In genomic region chr11:34558673-34559072, GRCh38 we compare ENCODE assay signal across 20 cellular contexts.
DNase-seq lines count a peak whose midpoint lies in the region; ATAC-seq and TF ChIP-seq lines count a peak whose summit lies in the region.
"Had no signal": no experiment of that assay in that cellular context is flagged by ENCODE, and none has a peak within 500 bp of the region (broad histone marks: within the 10 kb centered on the region; RNA-seq: fewer than 3 reads in every experiment).

No MANE protein-coding gene starts in this region.

- H3K4me3 ChIP-seq in fibroblast of mammary gland (ENCODE audit: control insufficient read depth, low read depth, low read length): no peak overlapping the region
- H3K4me3 ChIP-seq: MG63 had no signal

- peak; percentile 65 for DNase-seq in NCI-H82 (lab: John Stamatoyannopoulos, UW)
- DNase-seq in NCI-H82 treated with DMSO at 0.1 percent for 48 hours (lab: John Stamatoyannopoulos, UW; ENCODE audit: unreplicated experiment): no peak
- peak; percentile 10 for DNase-seq in astrocyte of the hippocampus (ENCODE audit: low read depth, low spot score)
- DNase-seq in fibroblast of mammary gland (ENCODE audit: low read depth): peak; percentile 12
- DNase-seq in NCI-H2081 (lab: John Stamatoyannopoulos, UW): no peak
- no peak for DNase-seq in activated CD4-positive, CD25-positive, alpha-beta regulatory T cell treated with anti-CD3 and anti-CD28 coated beads, Interleukin-2, amount 50 U/mL, for 72 hours
- DNase-seq: AML-193, DMS79, GDM1, NCI-H1048, NCI-H1436 treated with DMSO at 0.1 percent for 48 hours, NCI-H2029 treated with DMSO at 0.1 percent for 48 hours, NCI-H510A, NCI-H748 treated with DMSO at 0.1 percent for 48 hours, OCI-M1, SHP77, SK-N-SH had no signal

- no peak for ATAC-seq in HG02759 (IDR thresholded peaks at IDR 0.05; ENCODE audit: unreplicated experiment)
- no peak for ATAC-seq in HG03097 (IDR thresholded peaks at IDR 0.05; ENCODE audit: low FRiP score, unreplicated experiment)

- TF ChIP-seq CTCF in fibroblast of mammary gland (conservative IDR thresholded peaks at IDR 0.05; ENCODE audit: control insufficient read depth, insufficient read depth, low read depth, low read length): no peak

Comparison
In these comparisons a context has a peak if more than half of its experiments do, and no peak if none do; other contexts are left out.
1. DNase-seq: peak in NCI-H82 (single experiment), astrocyte of the hippocampus (single experiment) and fibroblast of mammary gland (single experiment); none in NCI-H82 treated with DMSO at 0.1 percent for 48 hours (single experiment), NCI-H2081 (0 of 2) and activated CD4-positive, CD25-positive, alpha-beta regulatory T cell treated with anti-CD3 and anti-CD28 coated beads, Interleukin-2, amount 50 U/mL, for 72 hours (single experiment).